In the genomic region with DNA sequence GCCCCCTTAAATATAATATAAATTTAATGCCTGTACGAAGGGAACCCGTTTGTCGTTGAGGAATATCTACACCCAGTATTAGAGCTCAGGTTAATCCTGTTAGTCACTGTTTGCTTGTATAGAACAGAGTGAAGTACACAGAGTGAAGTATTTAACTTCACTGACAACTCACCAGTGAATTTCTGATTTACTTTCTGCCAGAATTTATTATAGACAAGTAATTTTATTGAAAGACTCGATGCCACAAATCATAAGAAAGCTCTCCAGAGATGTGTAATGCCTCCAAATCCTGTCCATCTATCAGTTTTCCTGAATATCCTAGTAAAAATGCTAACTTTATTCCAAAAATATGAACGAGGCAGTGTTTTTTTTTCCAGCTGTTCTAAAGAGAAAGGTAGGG, we compare ENCODE assay signal across 9 cellular contexts. TPM values are rescaled to one million over a fixed set of nuclear protein-coding genes. Genes with fewer than 3 reads are reported as not detected.
DNase-seq lines count a peak whose midpoint lies in the region; ATAC-seq and TF ChIP-seq lines count a peak whose summit lies in the region.
"Had no signal": no experiment of that assay in that cellular context is flagged by ENCODE, and none has a peak within 500 bp of the region (broad histone marks: within the 10 kb centered on the region; RNA-seq: fewer than 3 reads in every experiment).

No MANE protein-coding gene starts in this region.

- no peak for ATAC-seq in CD4-positive, alpha-beta T cell (ENCODE audit: poor library complexity)
- ATAC-seq in GM21529 (IDR thresholded peaks at IDR 0.05; ENCODE audit: unreplicated experiment): no peak

- peak overlapping the region; percentile 94 for H3K4me3 ChIP-seq in SK-N-MC
- H3K4me3 ChIP-seq in foreskin fibroblast (ENCODE audit: low read depth in 1 of 2, low read length in 2 of 2): peak overlapping the region; percentile 83 to 87

- peaks cover 72% of the 10 kb centered on the region for H3K27me3 Mint-ChIP-seq in CD4-positive, alpha-beta T cell
- H3K27me3 Mint-ChIP-seq in activated naive CD4-positive, alpha-beta T cell treated with anti-CD3 and anti-CD28 coated beads for 36 hours (ENCODE audit: low read depth): peaks cover 45% of the 10 kb centered on the region

- no peak for TF ChIP-seq CTCF in CD4-positive, alpha-beta T cell (IDR thresholded peaks at IDR 0.05)
- TF ChIP-seq CTCF in foreskin fibroblast (IDR thresholded peaks at IDR 0.05; ENCODE audit: low read depth, low read length): no peak

- no peak overlapping the region for H3K9ac ChIP-seq in SK-N-MC (ENCODE audit: insufficient read length)

- H3K9me3 ChIP-seq in CD4-positive, alpha-beta T cell (ENCODE audit: control insufficient read depth, low read length): no peaks in the 10 kb centered on the region
- no peaks in the 10 kb centered on the region for H3K9me3 ChIP-seq in SK-N-MC (ENCODE audit: low read depth, low read length)

- no peak for DNase-seq in CD4-positive, alpha-beta T cell
- DNase-seq in SK-N-MC (ENCODE audit: low read depth, low spot score) (no peak), foreskin fibroblast (peak in 1 of 2 donors; percentile 14), renal cortical epithelial cell (ENCODE audit: low read depth) (peak; percentile 25)
- DNase-seq in activated naive CD4-positive, alpha-beta T cell treated with anti-CD3 and anti-CD28 coated beads for 36 hours: no peak
- no peak for DNase-seq in activated effector memory CD4-positive, alpha-beta T cell treated with Interleukin-2 at 50 U/mL for 16 hours
- DNase-seq in activated CD4-positive, CD25-positive, alpha-beta regulatory T cell (lab: John Stamatoyannopoulos, UW): no peak
- DNase-seq: NCI-H2107 had no signal

- H3K9me3 Mint-ChIP-seq in CD4-positive, alpha-beta T cell: no peaks in the 10 kb centered on the region
- no peaks in the 10 kb centered on the region for H3K9me3 Mint-ChIP-seq in activated naive CD4-positive, alpha-beta T cell treated with anti-CD3 and anti-CD28 coated beads for 36 hours

- no peak overlapping the region for H3K27ac ChIP-seq in CD4-positive, alpha-beta T cell (ENCODE audit: low read depth, low read length)
- no peak overlapping the region for H3K27ac ChIP-seq in SK-N-MC

- H3K36me3 Mint-ChIP-seq in CD4-positive, alpha-beta T cell (ENCODE audit: low read depth): no peaks in the 10 kb centered on the region
- no peaks in the 10 kb centered on the region for H3K36me3 Mint-ChIP-seq in activated naive CD4-positive, alpha-beta T cell treated with anti-CD3 and anti-CD28 coated beads for 36 hours (ENCODE audit: low read depth)

- peaks cover 57% of the 10 kb centered on the region for H3K27me3 ChIP-seq in CD4-positive, alpha-beta T cell (ENCODE audit: control insufficient read depth, insufficient read depth, low read length)

- intact Hi-C loops in CD4-positive, alpha-beta T cell (cut with DNase I, micrococcal nuclease): no loop called here
- intact Hi-C loops in activated naive CD4-positive, alpha-beta T cell treated with anti-CD3 and anti-CD28 coated beads for 36 hours (cut with micrococcal nuclease): no loop called here

- peaks cover 6% of the 10 kb centered on the region for H3K4me1 Mint-ChIP-seq in CD4-positive, alpha-beta T cell (ENCODE audit: low read depth)
- peaks cover 3% of the 10 kb centered on the region for H3K4me1 Mint-ChIP-seq in activated naive CD4-positive, alpha-beta T cell treated with anti-CD3 and anti-CD28 coated beads for 36 hours (ENCODE audit: low read depth)

- CTCF ChIA-PET in CD4-positive, alpha-beta T cell (lab: Charles Lee): no interaction called here
- CTCF ChIA-PET in activated naive CD4-positive, alpha-beta T cell treated with anti-CD3 and anti-CD28 coated beads for 36 hours (lab: Charles Lee): interaction anchor here (0.6 to 1.4 kb wide), 2 partner anchors 22 to 148 kb away, joined by 3 read pairs; no protein-coding TSS in a partner anchor

- POLR2A ChIA-PET in CD4-positive, alpha-beta T cell (lab: Charles Lee): no interaction called here

- H3K36me3 ChIP-seq in SK-N-MC (ENCODE audit: insufficient read depth, low read length): no peaks in the 10 kb centered on the region

- H3K4me3 Mint-ChIP-seq in CD4-positive, alpha-beta T cell: peak overlapping the region; percentile 88
- H3K4me3 Mint-ChIP-seq in activated naive CD4-positive, alpha-beta T cell treated with anti-CD3 and anti-CD28 coated beads for 36 hours: no peak overlapping the region

- H3K27ac Mint-ChIP-seq in CD4-positive, alpha-beta T cell: no peak overlapping the region
- no peak overlapping the region for H3K27ac Mint-ChIP-seq in activated naive CD4-positive, alpha-beta T cell treated with anti-CD3 and anti-CD28 coated beads for 36 hours

RNA-seq across cellular contexts. Expression of gene GAB1, which starts 1.6 kb away (rescaled TPM):
- under 1 TPM; 0.27 to 0.64 TPM for total RNA-seq in CD4-positive, alpha-beta T cell
- 12.0 and 13.2 TPM in 2 replicates for total RNA-seq in renal cortical epithelial cell
- total RNA-seq in activated naive CD4-positive, alpha-beta T cell treated with anti-CD3 and anti-CD28 coated beads for 36 hours: under 1 TPM; 0.12 to 0.29 TPM
